ENCODE assay signal across 22 cellular contexts in the genomic region with DNA sequence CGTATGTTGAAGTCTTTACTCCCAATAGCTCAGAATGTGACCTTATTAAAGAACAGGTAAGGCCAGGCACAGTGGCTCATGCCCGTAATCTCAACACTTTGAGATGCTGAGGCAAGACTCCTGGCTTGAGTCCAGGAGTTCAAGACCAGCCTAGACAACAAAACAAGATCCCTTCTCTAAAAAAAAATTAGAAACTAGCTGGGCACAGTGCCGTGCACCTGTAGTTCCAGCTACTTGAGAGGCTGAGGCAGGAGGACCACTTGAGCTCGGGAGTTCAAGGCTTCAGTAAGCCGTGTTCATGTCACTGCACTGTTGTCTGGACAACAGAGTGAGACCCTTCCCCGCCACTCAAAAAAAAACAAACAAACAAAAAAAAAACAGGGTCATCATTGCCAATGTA.
DNase-seq lines count a peak whose midpoint lies in the region; ATAC-seq and TF ChIP-seq lines count a peak whose summit lies in the region.
"Had no signal": no experiment of that assay in that cellular context is flagged by ENCODE, and none has a peak within 500 bp of the region (broad histone marks: within the 10 kb centered on the region; RNA-seq: fewer than 3 reads in every experiment).

No MANE protein-coding gene starts in this region.

- H3K9me3 Mint-ChIP-seq in progenitor cell of endocrine pancreas (ENCODE audit: low read depth) = no peaks in the 10 kb centered on the region
- H3K9me3 Mint-ChIP-seq: H9, IgD-negative memory B cell had no signal

- H3K4me1 ChIP-seq in left lung = peaks cover 0 to 20% of the 10 kb centered on the region in 2 donors

- peak; percentile 15 for DNase-seq in DMS 273 (lab: John Stamatoyannopoulos, UW; ENCODE audit: unreplicated experiment)
- no peak for DNase-seq in DMS 273 treated with DMSO at 0.1 percent for 48 hours (lab: John Stamatoyannopoulos, UW)
- DNase-seq in RPMI8226 = peak; percentile 21
- DNase-seq in left lung = no peak
- DNase-seq in progenitor cell of endocrine pancreas (ENCODE audit: low spot score, unreplicated experiment) = no peak
- no peak for DNase-seq in AG20443 (ENCODE audit: low spot score)
- no peak for DNase-seq in GM13976 (ENCODE audit: low spot score)
- DNase-seq: Caco-2, H9, Karpas-422, NCI-H1436, NCI-H1930, NCI-H2227 treated with DMSO at 0.1 percent for 48 hours, NCI-H524, PC-3, SIG-M5 had no signal

- no peak for TF ChIP-seq CTCF in left lung (IDR thresholded peaks at IDR 0.05)
- TF ChIP-seq CTCF in progenitor cell of endocrine pancreas (IDR thresholded peaks at IDR 0.05; ENCODE audit: unreplicated experiment) = no peak
- no peak for TF ChIP-seq CTCF in GM13976 (IDR thresholded peaks at IDR 0.05; ENCODE audit: borderline replicate concordance, control extremely low read depth, extremely low read depth, insufficient read depth, missing control alignments)

- H3K4me3 Mint-ChIP-seq in progenitor cell of endocrine pancreas (ENCODE audit: low read depth) = no peak overlapping the region
- H3K4me3 Mint-ChIP-seq: B cell, H9 had no signal

- no peak overlapping the region for H3K27ac ChIP-seq in left lung
- H3K27ac ChIP-seq: 22Rv1, RWPE1 had no signal

- no peak overlapping the region for H3K4me3 ChIP-seq in left lung

- in situ Hi-C loops in GM13976 (cut with MboI; ENCODE audit: low sequenced_read_pairs, unreplicated experiment) = no loop called here

- peak overlapping the region; percentile 87 for H3K27ac Mint-ChIP-seq in progenitor cell of endocrine pancreas
- H3K27ac Mint-ChIP-seq: B cell had no signal

- H3K4me1 Mint-ChIP-seq in progenitor cell of endocrine pancreas (ENCODE audit: low read depth) = peaks cover 55% of the 10 kb centered on the region

- H3K27me3 ChIP-seq in left lung = no peaks in the 10 kb centered on the region

- H3K9me3 ChIP-seq in left lung = no peaks in the 10 kb centered on the region
- H3K9me3 ChIP-seq: Caco-2 had no signal

- H3K27me3 Mint-ChIP-seq in progenitor cell of endocrine pancreas = no peaks in the 10 kb centered on the region
- H3K27me3 Mint-ChIP-seq: B cell, IgD-negative memory B cell had no signal

- intact Hi-C loops in left lung (cut with DNase I) = no loop called here

- peaks cover 16% of the 10 kb centered on the region for H3K36me3 Mint-ChIP-seq in progenitor cell of endocrine pancreas (ENCODE audit: insufficient read depth)
- H3K36me3 Mint-ChIP-seq: IgD-negative memory B cell had no signal

- ATAC-seq in left lung (peak; percentile 47), HG02840 (IDR thresholded peaks at IDR 0.05; ENCODE audit: low FRiP score, unreplicated experiment) (no peak)
- ATAC-seq: PC-3, SK-N-SH treated with all-trans-retinoic acid at 6 μM for 48 hours had no signal

- no peaks in the 10 kb centered on the region for H3K36me3 ChIP-seq in left lung

Comparison
In these comparisons a context has a peak if more than half of its experiments do, and no peak if none do; other contexts are left out.
1. DNase-seq: peak in DMS 273 (single experiment) and RPMI8226 (single experiment); none in DMS 273 treated with DMSO at 0.1 percent for 48 hours (single experiment), left lung (0 of 2), progenitor cell of endocrine pancreas (single experiment), AG20443 (single experiment) and GM13976 (single experiment).